In the genomic region with DNA sequence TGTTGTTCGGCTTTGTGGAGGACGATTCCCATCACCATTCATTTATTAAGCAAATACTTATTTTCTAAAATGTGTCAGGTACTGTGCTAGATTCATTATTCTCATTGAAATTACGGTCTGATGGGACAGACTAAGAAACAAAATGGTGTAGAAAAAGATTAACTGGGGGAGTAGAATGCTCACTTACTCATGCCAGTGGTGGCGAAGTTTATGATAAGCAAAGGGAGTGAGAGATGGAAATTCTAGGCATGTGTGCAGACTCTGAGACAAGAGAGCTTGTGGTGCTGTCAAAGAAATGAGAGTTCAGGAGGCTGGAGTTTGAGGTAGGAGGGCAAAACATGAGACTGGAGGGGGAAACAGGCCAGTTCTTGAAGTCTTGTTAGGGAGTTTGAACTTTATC, we compare ENCODE assay signal across 7 cellular contexts. TPM values are rescaled to one million over a fixed set of nuclear protein-coding genes. Genes with fewer than 3 reads are reported as not detected.
DNase-seq lines count a peak whose midpoint lies in the region; ATAC-seq and TF ChIP-seq lines count a peak whose summit lies in the region.

No MANE protein-coding gene starts in this region.

- H3K27ac Mint-ChIP-seq in WTC11, result no peak overlapping the region

- no peaks in the 10 kb centered on the region for H3K9me3 ChIP-seq in HEK293 (ENCODE audit: control insufficient read depth, insufficient read depth, low read depth, low read length)
- H3K9me3 ChIP-seq in spleen, result no peaks in the 10 kb centered on the region

- H3K9me3 Mint-ChIP-seq in WTC11, result no peaks in the 10 kb centered on the region

- peaks cover 30% of the 10 kb centered on the region for H3K36me3 Mint-ChIP-seq in WTC11

- no peak for DNase-seq in WTC11 (ENCODE audit: low spot score)
- no peak for DNase-seq in spleen
- no peak for DNase-seq in SKM-1 treated with dmso at 0.1 percent for 144 hours (lab: John Stamatoyannopoulos, UW; ENCODE audit: unreplicated experiment)
- no peak for DNase-seq in HT-29 (ENCODE audit: low spot score)

- H3K27me3 Mint-ChIP-seq in WTC11 (ENCODE audit: low read depth), result peaks cover 1% of the 10 kb centered on the region

- intact Hi-C loops in spleen (cut with DNase I; ENCODE audit: low total_unique reads), result no loop called here

- TF ChIP-seq CTCF in HEK293 (tag by site-specific recombination; IDR thresholded peaks at IDR 0.05) (no peak), WTC11 (IDR thresholded peaks at IDR 0.05) (no peak), spleen (IDR thresholded peaks at IDR 0.05 in 8 of 11, conservative IDR thresholded peaks at IDR 0.05 in 3 of 11) (no peak)

- no peaks in the 10 kb centered on the region for H3K27me3 ChIP-seq in spleen (replicated peaks in 1 of 7)

- H3K36me3 ChIP-seq in HEK293 (ENCODE audit: control insufficient read depth in 2 of 2, insufficient read depth in 1 of 2, low read length in 2 of 2) (peaks cover 10 to 41% of the 10 kb centered on the region in 2 experiments), spleen (peaks cover 0 to 46% (median 29%) of the 10 kb centered on the region in 6 donors)

- H3K4me1 ChIP-seq in HEK293 (ENCODE audit: control insufficient read depth, insufficient read depth, low read length), result peaks cover 3% of the 10 kb centered on the region; the same call in 1 of the 2 replicates
- H3K4me1 ChIP-seq in spleen, result peaks cover 0 to 42% (median 22%) of the 10 kb centered on the region in 6 donors

- TF ChIP-seq POLR2A in spleen (IDR thresholded peaks at IDR 0.05), result no peak

- no peak for ATAC-seq in WTC11
- no peak for ATAC-seq in HG02970 (IDR thresholded peaks at IDR 0.05; ENCODE audit: low FRiP score, unreplicated experiment)

- 53 to 66% (median 57%) methylated on average over 4 of the region's 4 CpGs for WGBS in spleen, 5 donors

- no peak overlapping the region for H3K27ac ChIP-seq in HEK293 (ENCODE audit: extremely low read depth, low read depth, low read length)
- peak overlapping the region in 3 of 8 donors; percentile 93 to 94 (median 93) for H3K27ac ChIP-seq in spleen

- H3K4me3 ChIP-seq in HEK293 (ENCODE audit: low read depth, low read length), result peak overlapping the region; percentile 83
- peak overlapping the region; percentile 77 for H3K4me3 ChIP-seq in iPS-11a (ENCODE audit: low read depth, low read length)
- H3K4me3 ChIP-seq in spleen, result peak overlapping the region; percentile 70 to 95 (median 86)

- CTCF ChIA-PET in HEK293 (lab: Yijun Ruan, JAX) (interaction anchor here (0.5 to 1.8 kb wide), 3 partner anchors 40 to 241 kb away, joined by 3 to 8 read pairs (median 3); no protein-coding TSS in a partner anchor), WTC11 (lab: Charles Lee) (no interaction called here)

- H3K4me1 Mint-ChIP-seq in WTC11, result peaks cover 9% of the 10 kb centered on the region

- peak overlapping the region; percentile 84 for H3K4me3 Mint-ChIP-seq in WTC11

- POLR2A ChIA-PET in HEK293 (lab: Yijun Ruan, JAX), result no interaction called here
- POLR2A ChIA-PET in WTC11 (lab: Charles Lee), result no interaction called here

TF ChIP-seq in HEK293, 187 proteins besides CTCF, POLR2A, EP300 and RAD21 (continues in another document):
- TF ChIP-seq, protein P1, sequence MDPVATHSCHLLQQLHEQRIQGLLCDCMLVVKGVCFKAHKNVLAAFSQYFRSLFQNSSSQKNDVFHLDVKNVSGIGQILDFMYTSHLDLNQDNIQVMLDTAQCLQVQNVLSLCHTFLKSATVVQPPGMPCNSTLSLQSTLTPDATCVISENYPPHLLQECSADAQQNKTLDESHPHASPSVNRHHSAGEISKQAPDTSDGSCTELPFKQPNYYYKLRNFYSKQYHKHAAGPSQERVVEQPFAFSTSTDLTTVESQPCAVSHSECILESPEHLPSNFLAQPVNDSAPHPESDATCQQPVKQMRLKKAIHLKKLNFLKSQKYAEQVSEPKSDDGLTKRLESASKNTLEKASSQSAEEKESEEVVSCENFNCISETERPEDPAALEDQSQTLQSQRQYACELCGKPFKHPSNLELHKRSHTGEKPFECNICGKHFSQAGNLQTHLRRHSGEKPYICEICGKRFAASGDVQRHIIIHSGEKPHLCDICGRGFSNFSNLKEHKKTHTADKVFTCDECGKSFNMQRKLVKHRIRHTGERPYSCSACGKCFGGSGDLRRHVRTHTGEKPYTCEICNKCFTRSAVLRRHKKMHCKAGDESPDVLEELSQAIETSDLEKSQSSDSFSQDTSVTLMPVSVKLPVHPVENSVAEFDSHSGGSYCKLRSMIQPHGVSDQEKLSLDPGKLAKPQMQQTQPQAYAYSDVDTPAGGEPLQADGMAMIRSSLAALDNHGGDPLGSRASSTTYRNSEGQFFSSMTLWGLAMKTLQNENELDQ (tag by site-specific recombination; IDR thresholded peaks at IDR 0.05; ENCODE audit: low read depth), result no peak
- TF ChIP-seq ZNF610 (tag by site-specific recombination; IDR thresholded peaks at IDR 0.05; ENCODE audit: borderline replicate concordance), result no peak
- TF ChIP-seq ZNF555 (tag by site-specific recombination; conservative IDR thresholded peaks at IDR 0.05), result no peak
- TF ChIP-seq ZNF16 (tag by site-specific recombination; IDR thresholded peaks at IDR 0.05; ENCODE audit: low read depth), result no peak
- no peak for TF ChIP-seq ZNF776 (tag by site-specific recombination; IDR thresholded peaks at IDR 0.05; ENCODE audit: borderline replicate concordance)
- TF ChIP-seq ZNF558 (tag by site-specific recombination; IDR thresholded peaks at IDR 0.05), result no peak
- no peak for TF ChIP-seq ZNF76 (tag by site-specific recombination; IDR thresholded peaks at IDR 0.05; ENCODE audit: borderline replicate concordance, low read depth)
- no peak for TF ChIP-seq ZNF621 (tag by site-specific recombination; IDR thresholded peaks at IDR 0.05)
- TF ChIP-seq ZNF266 (tag by site-specific recombination; IDR thresholded peaks at IDR 0.05; ENCODE audit: low read depth), result no peak
- no peak for TF ChIP-seq BCL11B (tag by site-specific recombination; IDR thresholded peaks at IDR 0.05; ENCODE audit: low read depth)
- no peak for TF ChIP-seq ZNF19 (tag by site-specific recombination; IDR thresholded peaks at IDR 0.05; ENCODE audit: low read depth)
- no peak for TF ChIP-seq ZNF777 (tag by site-specific recombination; IDR thresholded peaks at IDR 0.05; ENCODE audit: borderline replicate concordance)

TF ChIP-seq in WTC11, 78 proteins besides CTCF, POLR2A, EP300 and RAD21 (continues in another document):
- TF ChIP-seq ELF4 (CRISPR knock-in tag; IDR thresholded peaks at IDR 0.05; ENCODE audit: low read depth), result no peak
- TF ChIP-seq, protein P2, sequence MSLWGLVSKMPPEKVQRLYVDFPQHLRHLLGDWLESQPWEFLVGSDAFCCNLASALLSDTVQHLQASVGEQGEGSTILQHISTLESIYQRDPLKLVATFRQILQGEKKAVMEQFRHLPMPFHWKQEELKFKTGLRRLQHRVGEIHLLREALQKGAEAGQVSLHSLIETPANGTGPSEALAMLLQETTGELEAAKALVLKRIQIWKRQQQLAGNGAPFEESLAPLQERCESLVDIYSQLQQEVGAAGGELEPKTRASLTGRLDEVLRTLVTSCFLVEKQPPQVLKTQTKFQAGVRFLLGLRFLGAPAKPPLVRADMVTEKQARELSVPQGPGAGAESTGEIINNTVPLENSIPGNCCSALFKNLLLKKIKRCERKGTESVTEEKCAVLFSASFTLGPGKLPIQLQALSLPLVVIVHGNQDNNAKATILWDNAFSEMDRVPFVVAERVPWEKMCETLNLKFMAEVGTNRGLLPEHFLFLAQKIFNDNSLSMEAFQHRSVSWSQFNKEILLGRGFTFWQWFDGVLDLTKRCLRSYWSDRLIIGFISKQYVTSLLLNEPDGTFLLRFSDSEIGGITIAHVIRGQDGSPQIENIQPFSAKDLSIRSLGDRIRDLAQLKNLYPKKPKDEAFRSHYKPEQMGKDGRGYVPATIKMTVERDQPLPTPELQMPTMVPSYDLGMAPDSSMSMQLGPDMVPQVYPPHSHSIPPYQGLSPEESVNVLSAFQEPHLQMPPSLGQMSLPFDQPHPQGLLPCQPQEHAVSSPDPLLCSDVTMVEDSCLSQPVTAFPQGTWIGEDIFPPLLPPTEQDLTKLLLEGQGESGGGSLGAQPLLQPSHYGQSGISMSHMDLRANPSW (CRISPR knock-in tag; conservative IDR thresholded peaks at IDR 0.05; ENCODE audit: low read depth), result no peak
- no peak for TF ChIP-seq NFYB (CRISPR knock-in tag; conservative IDR thresholded peaks at IDR 0.05; ENCODE audit: low read depth)
- no peak for TF ChIP-seq ZBTB21 (CRISPR knock-in tag; IDR thresholded peaks at IDR 0.05; ENCODE audit: borderline replicate concordance)
- no peak for TF ChIP-seq FOXK1 (CRISPR knock-in tag; IDR thresholded peaks at IDR 0.05)
- no peak for TF ChIP-seq SMAD3 (CRISPR knock-in tag; IDR thresholded peaks at IDR 0.05; ENCODE audit: borderline replicate concordance)
- TF ChIP-seq ZNF138 (CRISPR knock-in tag; conservative IDR thresholded peaks at IDR 0.05), result no peak
- TF ChIP-seq, protein P3, sequence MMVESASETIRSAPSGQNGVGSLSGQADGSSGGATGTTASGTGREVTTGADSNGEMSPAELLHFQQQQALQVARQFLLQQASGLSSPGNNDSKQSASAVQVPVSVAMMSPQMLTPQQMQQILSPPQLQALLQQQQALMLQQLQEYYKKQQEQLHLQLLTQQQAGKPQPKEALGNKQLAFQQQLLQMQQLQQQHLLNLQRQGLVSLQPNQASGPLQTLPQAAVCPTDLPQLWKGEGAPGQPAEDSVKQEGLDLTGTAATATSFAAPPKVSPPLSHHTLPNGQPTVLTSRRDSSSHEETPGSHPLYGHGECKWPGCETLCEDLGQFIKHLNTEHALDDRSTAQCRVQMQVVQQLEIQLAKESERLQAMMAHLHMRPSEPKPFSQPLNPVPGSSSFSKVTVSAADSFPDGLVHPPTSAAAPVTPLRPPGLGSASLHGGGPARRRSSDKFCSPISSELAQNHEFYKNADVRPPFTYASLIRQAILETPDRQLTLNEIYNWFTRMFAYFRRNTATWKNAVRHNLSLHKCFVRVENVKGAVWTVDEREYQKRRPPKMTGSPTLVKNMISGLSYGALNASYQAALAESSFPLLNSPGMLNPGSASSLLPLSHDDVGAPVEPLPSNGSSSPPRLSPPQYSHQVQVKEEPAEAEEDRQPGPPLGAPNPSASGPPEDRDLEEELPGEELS (CRISPR knock-in tag; IDR thresholded peaks at IDR 0.05), result no peak
- no peak for TF ChIP-seq SOX15 (CRISPR knock-in tag; IDR thresholded peaks at IDR 0.05)
- TF ChIP-seq GTF2I (CRISPR knock-in tag; conservative IDR thresholded peaks at IDR 0.05), result no peak
- TF ChIP-seq TP53 (CRISPR knock-in tag; IDR thresholded peaks at IDR 0.05), result no peak

RNA-seq across cellular contexts. Expression of a gene that starts 0.9 kb away (rescaled TPM):
- total RNA-seq in WTC11 (2021), result 64.1 to 75.5 TPM (median 72.8 TPM) in 3 replicates
- 10 to 100 TPM; 24.3 to 59.9 (median 32.0) TPM for total RNA-seq in spleen
- 10 to 100 TPM; 77.9 to 87.8 (median 84.6) TPM for polyA plus RNA-seq in spleen
- total RNA-seq in HT-29 (2014; rRNA removed; shearing (Covaris generic)), result 111 and 121 TPM in 2 replicates

RNA-seq across cellular contexts. Expression of a gene that starts 19.1 kb away (rescaled TPM):
- 22.7 to 24.9 TPM (median 24.0 TPM) in 3 replicates for total RNA-seq in WTC11 (2021)
- total RNA-seq in spleen, result 10 to 100 TPM; 15.7 to 24.5 (median 18.7) TPM
- polyA plus RNA-seq in spleen, result 10 to 100 TPM in 2 of 3 donors, 1 to 10 TPM in 1; 6.9 to 12.1 (median 11.7) TPM
- total RNA-seq in HT-29 (2014; rRNA removed; shearing (Covaris generic)), result 13.6 and 15.0 TPM in 2 replicates
